Comparison of ENCODE assay signal across 8 cellular contexts in the genomic region with DNA sequence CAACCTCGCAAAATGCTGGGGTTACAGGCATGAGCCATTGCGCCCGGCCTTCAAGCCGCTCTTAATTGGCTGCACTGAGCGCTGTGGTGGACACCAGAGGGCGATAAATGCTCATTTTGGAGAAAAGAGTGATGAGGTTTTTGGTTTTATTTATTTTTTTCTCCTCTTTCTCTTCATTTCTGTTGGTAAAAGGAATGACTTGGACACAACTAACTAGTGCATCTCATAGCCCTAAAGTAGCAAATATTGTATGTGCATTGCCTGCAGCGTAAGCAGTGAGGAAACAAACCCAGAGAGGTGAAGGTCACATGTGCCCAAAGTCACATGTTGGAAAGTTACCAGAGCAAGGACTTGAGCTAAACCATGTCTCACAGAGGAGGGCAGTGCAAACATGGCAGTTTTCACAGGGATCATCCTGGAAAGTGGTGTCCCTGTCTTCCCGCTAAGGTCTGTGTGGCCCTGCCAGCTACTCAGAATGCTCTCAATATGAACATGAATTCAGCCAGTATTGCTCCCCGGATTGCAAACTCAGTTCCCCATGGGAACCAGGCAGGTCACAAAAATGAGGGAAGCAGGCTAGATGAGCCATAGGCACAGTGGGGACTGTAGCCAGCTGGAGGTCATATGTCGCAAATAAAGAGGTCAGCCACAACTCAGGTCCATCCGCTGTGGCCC. TPM values are rescaled to one million over a fixed set of nuclear protein-coding genes. Genes with fewer than 3 reads are reported as not detected.
DNase-seq lines count a peak whose midpoint lies in the region; ATAC-seq and TF ChIP-seq lines count a peak whose summit lies in the region.

No MANE protein-coding gene starts in this region.

- H3K9me3 Mint-ChIP-seq in activated CD8-positive, alpha-beta T cell treated with anti-CD3 and anti-CD28 coated beads, Interleukin-2, amount 10 ng/mL, durations not matched to agents 7 days and 5 days (ENCODE audit: insufficient read depth) = no peaks in the 10 kb centered on the region
- no peaks in the 10 kb centered on the region for H3K9me3 Mint-ChIP-seq in endothelial cell (ENCODE audit: unreplicated experiment)
- peaks cover 0 to 12% (median under 1%) of the 10 kb centered on the region in 11 donors for H3K9me3 Mint-ChIP-seq in naive thymus-derived CD4-positive, alpha-beta T cell

- H3K4me3 Mint-ChIP-seq in activated CD8-positive, alpha-beta T cell treated with anti-CD3 and anti-CD28 coated beads, Interleukin-2, amount 10 ng/mL, durations not matched to agents 7 days and 5 days = no peak overlapping the region
- no peak overlapping the region for H3K4me3 Mint-ChIP-seq in endothelial cell (ENCODE audit: unreplicated experiment)
- peak overlapping the region in 2 of 10 donors; percentile 20 to 25 for H3K4me3 Mint-ChIP-seq in naive thymus-derived CD4-positive, alpha-beta T cell

- 26 to 28% methylated on average over 11 of the region's 11 CpGs for WGBS in GM23248 (ENCODE audit: low coverage in 1 of 2, low lambda C conversion rate in 2 of 2, missing lambda C conversion rate in 2 of 2), 2 experiments
- 52% methylated on average over 11 of the region's 11 CpGs for WGBS in thymus

- H3K27me3 Mint-ChIP-seq in activated CD8-positive, alpha-beta T cell treated with anti-CD3 and anti-CD28 coated beads, Interleukin-2, amount 10 ng/mL, durations not matched to agents 7 days and 5 days (ENCODE audit: low read depth) = peaks cover 6% of the 10 kb centered on the region
- peaks cover 7% of the 10 kb centered on the region for H3K27me3 Mint-ChIP-seq in endothelial cell (ENCODE audit: unreplicated experiment)
- H3K27me3 Mint-ChIP-seq in naive thymus-derived CD4-positive, alpha-beta T cell = peaks cover 0 to 3% (median 0%) of the 10 kb centered on the region in 5 donors

- H2AFZ ChIP-seq in GM23248 = no peak overlapping the region

- ATAC-seq in activated CD8-positive, alpha-beta T cell treated with anti-CD3 and anti-CD28 coated beads, Interleukin-2, amount 10 ng/mL, durations not matched to agents 7 days and 5 days = peak; percentile 72
- ATAC-seq in naive thymus-derived CD4-positive, alpha-beta T cell = peak; percentile 84

- H4K20me1 ChIP-seq in GM23248 (ENCODE audit: insufficient read depth) = no peaks in the 10 kb centered on the region

- no peaks in the 10 kb centered on the region; the same call in 1 of the 2 replicates for H3K27me3 ChIP-seq in GM23248 (replicated peaks; ENCODE audit: insufficient read depth)
- no peaks in the 10 kb centered on the region for H3K27me3 ChIP-seq in naive thymus-derived CD4-positive, alpha-beta T cell (ENCODE audit: control insufficient read depth in 2 of 2, insufficient read depth in 2 of 2, low read length in 2 of 2)
- H3K27me3 ChIP-seq in thymus (ENCODE audit: control insufficient read depth, insufficient read depth) = no peaks in the 10 kb centered on the region

- in situ Hi-C loops in GM23248 (cut with MboI) = loop anchor here (5.0 kb wide), 1 partner anchor 50 kb away; no protein-coding TSS in a partner anchor

- H3K4me2 ChIP-seq in GM23248 (ENCODE audit: unreplicated experiment) = no peak overlapping the region

- peak overlapping the region; percentile 62 for H3K27ac Mint-ChIP-seq in activated CD8-positive, alpha-beta T cell treated with anti-CD3 and anti-CD28 coated beads, Interleukin-2, amount 10 ng/mL, durations not matched to agents 7 days and 5 days
- H3K27ac Mint-ChIP-seq in endothelial cell (ENCODE audit: unreplicated experiment) = no peak overlapping the region
- H3K27ac Mint-ChIP-seq in naive thymus-derived CD4-positive, alpha-beta T cell = peak overlapping the region in 4 of 9 donors; percentile 8 to 65 (median 57)

- CTCF ChIA-PET in activated CD8-positive, alpha-beta T cell treated with anti-CD3 and anti-CD28 coated beads, Interleukin-2, amount 10 ng/mL, durations not matched to agents 7 days and 5 days (lab: Charles Lee) = interaction anchor here (0.7 to 8.1 kb wide), 35 partner anchors 8 to 354 kb away, joined by 3 to 334 read pairs (median 4); partner anchors contain the start of gene CD82
- CTCF ChIA-PET in naive thymus-derived CD4-positive, alpha-beta T cell (lab: Charles Lee) = interaction anchor here (0.6 to 15.2 kb wide), 18 partner anchors 9 to 373 kb away, joined by 3 to 379 read pairs (median 4); no protein-coding TSS in a partner anchor

- H3K36me3 ChIP-seq in GM23248 (ENCODE audit: low read depth) = no peaks in the 10 kb centered on the region
- no peaks in the 10 kb centered on the region for H3K36me3 ChIP-seq in naive thymus-derived CD4-positive, alpha-beta T cell (ENCODE audit: control insufficient read depth in 2 of 3, insufficient read depth in 3 of 3, low read length in 3 of 3)
- no peaks in the 10 kb centered on the region for H3K36me3 ChIP-seq in thymus (ENCODE audit: control insufficient read depth, insufficient read depth)

- H3K9me3 ChIP-seq in GM23248 (ENCODE audit: low read depth) (no peaks in the 10 kb centered on the region), thymus (ENCODE audit: control insufficient read depth) (no peaks in the 10 kb centered on the region)
- no peaks in the 10 kb centered on the region for H3K9me3 ChIP-seq in naive thymus-derived CD4-positive, alpha-beta T cell (ENCODE audit: control insufficient read depth in 2 of 3, low read length in 3 of 3)

- H3K4me1 ChIP-seq in GM23248 (ENCODE audit: insufficient read depth) (no peaks in the 10 kb centered on the region), thymus (ENCODE audit: control insufficient read depth, insufficient read depth, low read length) (peaks cover 14% of the 10 kb centered on the region)
- H3K4me1 ChIP-seq in naive thymus-derived CD4-positive, alpha-beta T cell (ENCODE audit: control insufficient read depth in 2 of 2, insufficient read depth in 2 of 2, low read length in 2 of 2) = peaks cover 9 to 13% of the 10 kb centered on the region in 2 donors

- peaks cover 40% of the 10 kb centered on the region for H3K4me1 Mint-ChIP-seq in activated CD8-positive, alpha-beta T cell treated with anti-CD3 and anti-CD28 coated beads, Interleukin-2, amount 10 ng/mL, durations not matched to agents 7 days and 5 days (ENCODE audit: low read depth)
- H3K4me1 Mint-ChIP-seq in endothelial cell (ENCODE audit: unreplicated experiment) = peaks cover 3% of the 10 kb centered on the region
- peaks cover 11 to 39% (median 29%) of the 10 kb centered on the region in 7 donors for H3K4me1 Mint-ChIP-seq in naive thymus-derived CD4-positive, alpha-beta T cell

- H3K9me2 ChIP-seq in GM23248 (ENCODE audit: insufficient read depth) = no peaks in the 10 kb centered on the region

- H3K9ac ChIP-seq in GM23248 = no peak overlapping the region

- H3K27ac ChIP-seq in GM23248 (no peak overlapping the region), thymus (ENCODE audit: low read depth) (peak overlapping the region; percentile 61)
- no peak overlapping the region for H3K27ac ChIP-seq in naive thymus-derived CD4-positive, alpha-beta T cell (ENCODE audit: low read depth, low read length)

- peak; percentile 36 for TF ChIP-seq CTCF in endothelial cell (IDR thresholded peaks at IDR 0.05; ENCODE audit: unreplicated experiment)

- intact Hi-C loops in naive thymus-derived CD4-positive, alpha-beta T cell (cut with micrococcal nuclease) = loop anchor here (1.0 to 5.0 kb wide), 7 partner anchors 8 to 354 kb away; partner anchors contain the start of genes CD82 (in 2 of the 2) and TSPAN18 (in 1 of the 2)

- no peaks in the 10 kb centered on the region for H3F3A ChIP-seq in GM23248 (ENCODE audit: insufficient read depth)

- H3K79me2 ChIP-seq in GM23248 (ENCODE audit: insufficient read depth) = no peaks in the 10 kb centered on the region

- no peak overlapping the region for H3K4me3 ChIP-seq in GM23248
- H3K4me3 ChIP-seq in naive thymus-derived CD4-positive, alpha-beta T cell (ENCODE audit: low read length) = no peak overlapping the region
- no peak overlapping the region for H3K4me3 ChIP-seq in thymus (ENCODE audit: low read length)

- H3K36me3 Mint-ChIP-seq in activated CD8-positive, alpha-beta T cell treated with anti-CD3 and anti-CD28 coated beads, Interleukin-2, amount 10 ng/mL, durations not matched to agents 7 days and 5 days (ENCODE audit: low read depth) = no peaks in the 10 kb centered on the region
- no peaks in the 10 kb centered on the region for H3K36me3 Mint-ChIP-seq in endothelial cell (ENCODE audit: low read depth, unreplicated experiment)
- H3K36me3 Mint-ChIP-seq in naive thymus-derived CD4-positive, alpha-beta T cell = peaks cover 0 to 1% (median under 1%) of the 10 kb centered on the region in 5 donors

- peak; percentile 71 for DNase-seq in DMS53 (lab: John Stamatoyannopoulos, UW)
- peak; percentile 74 for DNase-seq in GM23248
- peak; percentile 72 for DNase-seq in NCI-H2196 (lab: John Stamatoyannopoulos, UW; ENCODE audit: unreplicated experiment)
- DNase-seq in activated CD8-positive, alpha-beta T cell treated with anti-CD3 and anti-CD28 coated beads, Interleukin-2, amount 10 ng/mL, durations not matched to agents 7 days and 5 days = peak; percentile 77
- peak; percentile 60 for DNase-seq in endothelial cell (ENCODE audit: low spot score)
- DNase-seq in naive thymus-derived CD4-positive, alpha-beta T cell = peak in 8 of 9 donors; percentile 30 to 69 (median 60)
- DNase-seq in 8988T = no peak

- POLR2A ChIA-PET in activated CD8-positive, alpha-beta T cell treated with anti-CD3 and anti-CD28 coated beads, Interleukin-2, amount 10 ng/mL, durations not matched to agents 7 days and 5 days (lab: Charles Lee) = interaction anchor here (1.1 kb wide), 1 partner anchor 9 kb away, joined by 3 read pairs; the partner anchor contains the start of gene CD82
- POLR2A ChIA-PET in naive thymus-derived CD4-positive, alpha-beta T cell (lab: Charles Lee) = interaction anchor here (0.7 to 3.3 kb wide), 5 partner anchors 17 to 122 kb away, joined by 3 to 32 read pairs (median 3); no protein-coding TSS in a partner anchor

RNA-seq across cellular contexts. Expression of gene CD82, which starts 8.6 kb away (rescaled TPM):
- total RNA-seq in GM23248 (2014; rRNA removed; shearing (Covaris generic)) = 4.8 and 9.9 TPM in 2 replicates
- polyA plus RNA-seq in GM23248 (2016; fragmentation: Nextera tagmentation; extraction: Ambion mirVana) = 6.0 and 8.6 TPM in 2 replicates
- total RNA-seq in activated CD8-positive, alpha-beta T cell treated with anti-CD3 and anti-CD28 coated beads, Interleukin-2, amount 10 ng/mL, durations not matched to agents 7 days and 5 days = 10 to 100 TPM; 68.2 to 72.9 TPM
- 16.1 TPM for total RNA-seq in endothelial cell (ENCODE audit: unreplicated experiment)
- 100 to 1,000 TPM in 1 of 5 experiments, 10 to 100 TPM in 4; 37.0 to 319 (median 57.2) TPM for total RNA-seq in naive thymus-derived CD4-positive, alpha-beta T cell
- polyA plus RNA-seq in naive thymus-derived CD4-positive, alpha-beta T cell = 10 to 100 TPM; 36.4 to 63.1 TPM
- polyA plus RNA-seq in thymus = 34.9 TPM
